In the genomic region with DNA sequence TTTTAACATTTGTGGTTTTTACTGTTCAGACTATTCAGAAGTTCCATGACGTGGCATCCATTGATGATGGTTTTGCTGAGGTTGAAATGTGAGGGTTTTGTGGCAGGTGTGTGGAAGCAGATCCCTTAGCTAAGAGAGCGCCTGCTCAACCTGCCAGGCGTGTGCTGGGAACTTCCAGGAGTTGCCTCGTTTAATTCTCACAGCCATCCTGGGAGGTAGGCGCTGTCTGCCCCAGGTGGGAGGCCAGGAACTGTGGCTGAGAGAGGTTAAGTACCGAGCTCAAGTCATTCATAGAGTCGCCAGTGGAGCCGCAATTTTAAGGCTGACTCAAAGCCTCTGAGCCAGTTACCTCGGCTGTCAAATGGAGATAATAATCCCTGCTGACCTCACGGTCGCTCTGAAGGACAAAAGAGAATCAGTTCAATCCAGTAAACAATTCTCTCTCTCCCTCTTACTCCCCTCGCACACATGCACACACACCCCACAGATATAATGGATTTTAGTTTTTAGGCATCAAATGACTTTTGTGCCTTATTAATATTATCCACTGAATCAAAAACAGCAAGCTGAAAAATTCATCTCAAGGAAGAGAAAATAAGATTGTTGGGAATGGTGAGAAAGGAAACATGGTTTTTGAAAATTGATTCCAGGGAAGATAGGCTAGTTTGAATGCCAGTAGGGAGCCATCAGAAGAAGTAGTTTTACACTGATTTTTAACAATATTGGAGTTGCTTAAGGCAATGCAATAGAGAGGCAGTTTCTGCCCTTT, we compare ENCODE assay signal across 8 cellular contexts.
DNase-seq lines count a peak whose midpoint lies in the region; ATAC-seq and TF ChIP-seq lines count a peak whose summit lies in the region.

No MANE protein-coding gene starts in this region.

- no peak overlapping the region for H3K9ac ChIP-seq in trophoblast cell (ENCODE audit: low read length)

- no peak for TF ChIP-seq CTCF in transverse colon (IDR thresholded peaks at IDR 0.05)
- TF ChIP-seq CTCF in GM13976 (IDR thresholded peaks at IDR 0.05; ENCODE audit: borderline replicate concordance, control extremely low read depth, extremely low read depth, insufficient read depth, missing control alignments), result no peak

- no peak overlapping the region for H4K8ac ChIP-seq in trophoblast cell (ENCODE audit: low read depth, low read length)

- H3K27me3 ChIP-seq in trophoblast cell (ENCODE audit: insufficient read depth, low read length), result no peaks in the 10 kb centered on the region
- H3K27me3 ChIP-seq in transverse colon, result no peaks in the 10 kb centered on the region

- H2BK120ac ChIP-seq in trophoblast cell (ENCODE audit: insufficient read depth, low read length, poor library complexity), result no peak overlapping the region

- peak; percentile 36 for ATAC-seq in HG03135 (IDR thresholded peaks at IDR 0.05; ENCODE audit: unreplicated experiment)
- peak; percentile 48 for ATAC-seq in effector memory CD8-positive, alpha-beta T cell (replicated peaks)

- peaks cover 63% of the 10 kb centered on the region for H3K36me3 Mint-ChIP-seq in activated CD4-positive, alpha-beta memory T cell treated with anti-CD3 and anti-CD28 coated beads, Interleukin-2, amount 10 ng/mL, durations not matched to agents 7 days and 5 days (ENCODE audit: low read depth)
- peaks cover 39% of the 10 kb centered on the region for H3K36me3 Mint-ChIP-seq in effector memory CD8-positive, alpha-beta T cell (ENCODE audit: insufficient read depth)

- H3K27me3 Mint-ChIP-seq in activated CD4-positive, alpha-beta memory T cell treated with anti-CD3 and anti-CD28 coated beads, Interleukin-2, amount 10 ng/mL, durations not matched to agents 7 days and 5 days, result peaks cover 4% of the 10 kb centered on the region
- no peaks in the 10 kb centered on the region for H3K27me3 Mint-ChIP-seq in effector memory CD8-positive, alpha-beta T cell

- peaks cover 2% of the 10 kb centered on the region for H3K79me2 ChIP-seq in trophoblast cell (ENCODE audit: control insufficient read depth, insufficient read depth, low read length, poor library complexity)

- no peak overlapping the region for H3K4ac ChIP-seq in trophoblast cell (ENCODE audit: low read depth, low read length)

- no peak overlapping the region for H3K23ac ChIP-seq in trophoblast cell (ENCODE audit: low read length)

- DNase-seq in DMS53 treated with DMSO at 0.1 percent for 48 hours (lab: John Stamatoyannopoulos, UW; ENCODE audit: unreplicated experiment) (peak; percentile 72), trophoblast cell (peak; percentile 26 to 39), transverse colon (peak; percentile 23), GM03348 (ENCODE audit: low spot score) (no peak), GM13976 (ENCODE audit: low spot score) (no peak)
- DNase-seq in activated CD4-positive, alpha-beta memory T cell treated with anti-CD3 and anti-CD28 coated beads, Interleukin-2, amount 10 ng/mL, durations not matched to agents 7 days and 5 days, result peak; percentile 81
- DNase-seq in effector memory CD8-positive, alpha-beta T cell, result peak; percentile 71 to 78 (median 72)

- in situ Hi-C loops in transverse colon (cut with MboI; ENCODE audit: low pct_ligation_motif_present in 1 of 4, low pct_unique_long_range_greater_than_20kb in 1 of 4, low sequenced_read_pairs in 3 of 4), result no loop called here
- in situ Hi-C loops in GM13976 (cut with MboI; ENCODE audit: low sequenced_read_pairs, unreplicated experiment), result loop anchor here (5.0 kb wide), 1 partner anchor 54 kb away; no protein-coding TSS in a partner anchor

- no peak overlapping the region for H3K4me3 ChIP-seq in trophoblast cell (ENCODE audit: low read depth, low read length)
- H3K4me3 ChIP-seq in transverse colon, result no peak overlapping the region

- H3K9me3 Mint-ChIP-seq in activated CD4-positive, alpha-beta memory T cell treated with anti-CD3 and anti-CD28 coated beads, Interleukin-2, amount 10 ng/mL, durations not matched to agents 7 days and 5 days, result no peaks in the 10 kb centered on the region
- H3K9me3 Mint-ChIP-seq in effector memory CD8-positive, alpha-beta T cell, result no peaks in the 10 kb centered on the region

- no peak for TF ChIP-seq POLR2A in transverse colon (IDR thresholded peaks at IDR 0.05)

- H3K14ac ChIP-seq in trophoblast cell (ENCODE audit: low read length), result no peak overlapping the region

- no peak overlapping the region for H4K91ac ChIP-seq in trophoblast cell (ENCODE audit: low read depth, low read length)

- H3K4me2 ChIP-seq in trophoblast cell (ENCODE audit: low read length), result peak overlapping the region; percentile 38

- H3K27ac Mint-ChIP-seq in activated CD4-positive, alpha-beta memory T cell treated with anti-CD3 and anti-CD28 coated beads, Interleukin-2, amount 10 ng/mL, durations not matched to agents 7 days and 5 days, result peak overlapping the region; percentile 91
- H3K27ac Mint-ChIP-seq in effector memory CD8-positive, alpha-beta T cell, result peak overlapping the region; percentile 96 to 99

- CTCF ChIA-PET in activated CD4-positive, alpha-beta memory T cell treated with anti-CD3 and anti-CD28 coated beads, Interleukin-2, amount 10 ng/mL, durations not matched to agents 7 days and 5 days (lab: Charles Lee), result interaction anchor here (0.7 to 5.9 kb wide), 10 partner anchors 21 to 188 kb away, joined by 3 to 59 read pairs (median 4); no protein-coding TSS in a partner anchor

- peak overlapping the region; percentile 82 for H3K27ac ChIP-seq in trophoblast cell (ENCODE audit: low read depth, low read length)
- peak overlapping the region; percentile 80 to 86 (median 84) for H3K27ac ChIP-seq in transverse colon

- H3K36me3 ChIP-seq in trophoblast cell (ENCODE audit: control insufficient read depth in 1 of 2, insufficient read depth in 2 of 2, low read length in 2 of 2) (peaks cover 7 to 18% of the 10 kb centered on the region in 2 experiments), transverse colon (no peaks in the 10 kb centered on the region)

- peaks cover 9% of the 10 kb centered on the region for H3K79me1 ChIP-seq in trophoblast cell (ENCODE audit: low read length)

- no peak overlapping the region for H3K18ac ChIP-seq in trophoblast cell (ENCODE audit: low read length)

- H3K9me3 ChIP-seq in trophoblast cell (ENCODE audit: insufficient read depth, low read depth, low read length) (no peaks in the 10 kb centered on the region), transverse colon (no peaks in the 10 kb centered on the region)

- no CpG with 5 or more reads among the region's 12 CpGs for WGBS in trophoblast cell (ENCODE audit: extremely low coverage, insufficient coverage, insufficient read length)
- 60 to 63% methylated on average over 3 to 12 of the region's 12 CpGs for WGBS in transverse colon (ENCODE audit: low coverage in 1 of 2), 2 donors

- H3K4me1 ChIP-seq in trophoblast cell (ENCODE audit: control insufficient read depth in 1 of 2, insufficient read depth in 2 of 2, low read length in 2 of 2), result peaks cover 24 to 28% of the 10 kb centered on the region in 2 experiments
- H3K4me1 ChIP-seq in transverse colon, result peaks cover 40 to 68% (median 56%) of the 10 kb centered on the region in 4 donors

- H3K4me3 Mint-ChIP-seq in activated CD4-positive, alpha-beta memory T cell treated with anti-CD3 and anti-CD28 coated beads, Interleukin-2, amount 10 ng/mL, durations not matched to agents 7 days and 5 days, result peak overlapping the region; percentile 54
- H3K4me3 Mint-ChIP-seq in effector memory CD8-positive, alpha-beta T cell, result peak overlapping the region; percentile 79 to 82

- no peak overlapping the region for H2AK5ac ChIP-seq in trophoblast cell (ENCODE audit: low read length)

- peaks cover 80% of the 10 kb centered on the region for H3K4me1 Mint-ChIP-seq in activated CD4-positive, alpha-beta memory T cell treated with anti-CD3 and anti-CD28 coated beads, Interleukin-2, amount 10 ng/mL, durations not matched to agents 7 days and 5 days
- peaks cover 50 to 60% of the 10 kb centered on the region in 2 donors for H3K4me1 Mint-ChIP-seq in effector memory CD8-positive, alpha-beta T cell (ENCODE audit: low read depth in 2 of 2)

- H4K12ac ChIP-seq in trophoblast cell (ENCODE audit: low read depth, low read length), result no peak overlapping the region

- H2BK12ac ChIP-seq in trophoblast cell (ENCODE audit: low read length), result no peak overlapping the region

- H2BK5ac ChIP-seq in trophoblast cell (ENCODE audit: low read depth, low read length, poor library complexity), result no peak overlapping the region

- no peak overlapping the region for H2AFZ ChIP-seq in trophoblast cell (ENCODE audit: insufficient read depth, low read length, poor library complexity)

- TF ChIP-seq EP300 in transverse colon (IDR thresholded peaks at IDR 0.05; ENCODE audit: low read depth), result no peak

- intact Hi-C loops in transverse colon (cut with DNase I; ENCODE audit: low total_unique reads), result no loop called here

- POLR2A ChIA-PET in activated CD4-positive, alpha-beta memory T cell treated with anti-CD3 and anti-CD28 coated beads, Interleukin-2, amount 10 ng/mL, durations not matched to agents 7 days and 5 days (lab: Charles Lee), result interaction anchor here (0.7 to 12.0 kb wide), 18 partner anchors 8 to 1222 kb away, joined by 3 to 213 read pairs (median 5); no protein-coding TSS in a partner anchor

Comparison
In these comparisons a context has a peak if more than half of its experiments do, and no peak if none do; other contexts are left out.
1. DNase-seq: peak in DMS53 treated with DMSO at 0.1 percent for 48 hours (single experiment), activated CD4-positive, alpha-beta memory T cell treated with anti-CD3 and anti-CD28 coated beads, Interleukin-2, amount 10 ng/mL, durations not matched to agents 7 days and 5 days (single experiment), effector memory CD8-positive, alpha-beta T cell (3 of 3), trophoblast cell (2 of 2) and transverse colon (single experiment); none in GM03348 (single experiment) and GM13976 (single experiment).